In the genomic region with DNA sequence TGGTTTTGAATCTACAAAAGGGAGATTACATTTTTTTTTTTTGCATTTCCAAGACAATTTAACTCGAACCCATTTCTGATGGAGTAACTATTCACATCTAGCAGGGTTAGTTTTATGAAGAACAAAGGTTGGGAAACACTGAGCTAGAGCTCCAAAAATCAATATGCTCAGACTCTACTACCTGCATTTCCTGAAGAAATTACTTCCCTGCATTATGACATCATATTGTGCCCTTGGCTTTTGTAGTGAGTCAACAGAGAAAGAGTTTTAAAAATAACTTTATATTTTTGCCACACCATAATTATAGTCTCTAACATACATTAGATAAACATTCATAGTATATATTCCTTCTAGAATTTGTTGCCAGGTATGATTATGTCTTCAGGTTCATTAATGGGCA, we compare ENCODE assay signal across 1 cellular context.
TF ChIP-seq lines count a peak whose summit lies in the region.

No MANE protein-coding gene starts in this region.

TF ChIP-seq in HepG2, 621 proteins besides CTCF, POLR2A, EP300 and RAD21:
- no peak for TF ChIP-seq KLF15 (CRISPR knock-in tag; IDR thresholded peaks at IDR 0.05; ENCODE audit: borderline replicate concordance)
- TF ChIP-seq ATF7 (IDR thresholded peaks at IDR 0.05): 0 out of 2 replicates have a peak, but pooled peaks have one; percentile 25
- no peak for TF ChIP-seq ATF7 (CRISPR knock-in tag; IDR thresholded peaks at IDR 0.05)
